In genomic region chr2:104878863-104879512, GRCh38 we compare ENCODE assay signal across 37 cellular contexts. TPM values are rescaled to one million over a fixed set of nuclear protein-coding genes. Genes with fewer than 3 reads are reported as not detected.
"Had no signal": no experiment of that assay in that cellular context is flagged by ENCODE, and none has a peak within 500 bp of the region (broad histone marks: within the 10 kb centered on the region; RNA-seq: fewer than 3 reads in every experiment).

No MANE protein-coding gene starts in this region.

- H3K27ac Mint-ChIP-seq: activated CD4-positive, alpha-beta T cell treated with anti-CD3 and anti-CD28 coated beads, Interleukin-2, amount 10 ng/mL, durations not matched to agents 24 days and 14 days; activated CD8-positive, alpha-beta T cell treated with anti-CD3 and anti-CD28 coated beads for 36 hours; activated naive CD8-positive, alpha-beta T cell treated with anti-CD3 and anti-CD28 coated beads for 36 hours; activated T-cell treated with anti-CD3 and anti-CD28 coated beads, Interleukin-2, amount 50 U/mL, for 72 hours; activated T-helper 17 cell treated with anti-CD3 and anti-CD28 coated beads, Interleukin-2, amount 50 U/mL, for 72 hours; T-helper 1 cell treated with Interleukin-12 subunit alpha and Interleukin-12 subunit beta and Interleukin-4 antibody, amounts not matched to agents 30 μg/mL and 1 μg/mL, for 36 hours; T-helper 2 cell treated with Interferon-gamma antibody and Interleukin-4, amounts not matched to agents 5 μg/mL and 100 μg/mL, for 36 hours had no signal

- H3K9me3 ChIP-seq: MG63, SJCRH30 had no signal

- H3K4me3 ChIP-seq: cardiac muscle cell, MG63, SJCRH30, SK-N-MC had no signal

- FAIRE-seq: TTC549 had no signal

- H3K4me1 Mint-ChIP-seq: activated CD4-positive, alpha-beta T cell treated with anti-CD3 and anti-CD28 coated beads, Interleukin-2, amount 10 ng/mL, durations not matched to agents 24 days and 14 days; activated naive CD8-positive, alpha-beta T cell treated with anti-CD3 and anti-CD28 coated beads for 36 hours; activated T-helper 17 cell treated with anti-CD3 and anti-CD28 coated beads, Interleukin-2, amount 50 U/mL, for 72 hours had no signal

- H3K4me3 Mint-ChIP-seq: activated CD4-positive, alpha-beta T cell treated with anti-CD3 and anti-CD28 coated beads, Interleukin-2, amount 10 ng/mL, durations not matched to agents 24 days and 14 days; activated CD8-positive, alpha-beta T cell treated with anti-CD3 and anti-CD28 coated beads for 36 hours; activated naive CD8-positive, alpha-beta T cell treated with anti-CD3 and anti-CD28 coated beads for 36 hours; activated T-cell treated with anti-CD3 and anti-CD28 coated beads, Interleukin-2, amount 50 U/mL, for 72 hours; activated T-helper 17 cell treated with anti-CD3 and anti-CD28 coated beads, Interleukin-2, amount 50 U/mL, for 72 hours; T-helper 1 cell treated with Interleukin-12 subunit alpha and Interleukin-12 subunit beta and Interleukin-4 antibody, amounts not matched to agents 30 μg/mL and 1 μg/mL, for 36 hours; T-helper 2 cell treated with Interferon-gamma antibody and Interleukin-4, amounts not matched to agents 5 μg/mL and 100 μg/mL, for 36 hours had no signal

- ATAC-seq: activated CD8-positive, alpha-beta T cell treated with anti-CD3 and anti-CD28 coated beads for 36 hours; activated T-cell treated with anti-CD3 and anti-CD28 coated beads, Interleukin-2, amount 50 U/mL, for 72 hours; activated T-helper 17 cell treated with anti-CD3 and anti-CD28 coated beads, Interleukin-2, amount 50 U/mL, for 72 hours; Panc1 had no signal

- H3K27me3 ChIP-seq: brain microvascular endothelial cell, SJCRH30 had no signal

- DNase-seq: activated CD4-positive, alpha-beta T cell treated with anti-CD3 and anti-CD28 coated beads, Interleukin-2, amount 10 ng/mL, durations not matched to agents 24 days and 14 days; activated CD4-positive, alpha-beta T cell treated with anti-CD3 and anti-CD28 coated beads, Interleukin-2, amount 50 U/mL, for 4 hours; activated CD8-positive, alpha-beta T cell treated with anti-CD3 and anti-CD28 coated beads for 36 hours; activated effector memory CD4-positive, alpha-beta T cell treated with anti-CD3 and anti-CD28 coated beads, Interleukin-2, amount 50 U/mL, for 16 hours; activated naive CD4-positive, alpha-beta T cell; activated naive CD4-positive, alpha-beta T cell treated with anti-CD3 and anti-CD28 coated beads, Interleukin-2, amount 50 U/mL, for 16 hours; activated naive CD8-positive, alpha-beta T cell treated with anti-CD3 and anti-CD28 coated beads for 36 hours; activated T-cell treated with anti-CD3 and anti-CD28 coated beads, Interleukin-2, amount 50 U/mL, for 1 hour; activated T-cell treated with anti-CD3 and anti-CD28 coated beads, Interleukin-2, amount 50 U/mL, for 72 hours; amniotic stem cell; aorta; brain microvascular endothelial cell; Kasumi-1; KG1; MG63; NCI-H1048; NCI-H1105 treated with DMSO at 0.1 percent for 48 hours; NCI-H1436; NCI-H1694; NCI-H1930; NCI-H2081 treated with DMSO at 0.1 percent for 48 hours; NCI-H226; NCI-H446 treated with DMSO at 0.1 percent for 48 hours; NCI-H524; NCI-H69; NCI-H82; SHP77; SJCRH30 had no signal

- H3K9me3 Mint-ChIP-seq: activated CD4-positive, alpha-beta T cell treated with anti-CD3 and anti-CD28 coated beads, Interleukin-2, amount 10 ng/mL, durations not matched to agents 24 days and 14 days; activated CD8-positive, alpha-beta T cell treated with anti-CD3 and anti-CD28 coated beads for 36 hours; activated naive CD8-positive, alpha-beta T cell treated with anti-CD3 and anti-CD28 coated beads for 36 hours; activated T-cell treated with anti-CD3 and anti-CD28 coated beads, Interleukin-2, amount 50 U/mL, for 72 hours; activated T-helper 17 cell treated with anti-CD3 and anti-CD28 coated beads, Interleukin-2, amount 50 U/mL, for 72 hours; T-helper 1 cell treated with Interleukin-12 subunit alpha and Interleukin-12 subunit beta and Interleukin-4 antibody, amounts not matched to agents 30 μg/mL and 1 μg/mL, for 36 hours; T-helper 2 cell treated with Interferon-gamma antibody and Interleukin-4, amounts not matched to agents 5 μg/mL and 100 μg/mL, for 36 hours had no signal

- H3K27ac ChIP-seq: brain microvascular endothelial cell, cardiac muscle cell, SJCRH30, SK-N-MC had no signal

- H3K36me3 Mint-ChIP-seq: activated naive CD8-positive, alpha-beta T cell treated with anti-CD3 and anti-CD28 coated beads for 36 hours had no signal

- H3K36me3 ChIP-seq: brain microvascular endothelial cell, cardiac muscle cell, MG63, SJCRH30 had no signal

- H3K4me1 ChIP-seq: SJCRH30 had no signal

RNA-seq across cellular contexts. Expression of gene POU3F3, which starts 25.1 kb away (rescaled TPM):
- total RNA-seq: activated CD4-positive, alpha-beta T cell treated with anti-CD3 and anti-CD28 coated beads, Interleukin-2, amount 10 ng/mL, durations not matched to agents 24 days and 14 days; activated CD8-positive, alpha-beta memory T cell treated with anti-CD3 and anti-CD28 coated beads for 36 hours; activated CD8-positive, alpha-beta T cell treated with anti-CD3 and anti-CD28 coated beads for 36 hours; activated naive CD8-positive, alpha-beta T cell treated with anti-CD3 and anti-CD28 coated beads for 36 hours; activated T-cell treated with anti-CD3 and anti-CD28 coated beads, Interleukin-2, amount 50 U/mL, for 72 hours; activated T-helper 17 cell treated with anti-CD3 and anti-CD28 coated beads, Interleukin-2, amount 50 U/mL, for 72 hours; cardiac muscle cell; RPMI7951 had no signal
- polyA plus RNA-seq: cardiac muscle cell had no signal
